10 cellular contexts compared by ENCODE assay signal in genomic region chr12:91180577-91180976, GRCh38. TPM values are rescaled to one million over a fixed set of nuclear protein-coding genes. Genes with fewer than 3 reads are reported as not detected.
DNase-seq lines count a peak whose midpoint lies in the region; ATAC-seq and TF ChIP-seq lines count a peak whose summit lies in the region.
"Had no signal": no experiment of that assay in that cellular context is flagged by ENCODE, and none has a peak within 500 bp of the region (broad histone marks: within the 10 kb centered on the region; RNA-seq: fewer than 3 reads in every experiment).

No MANE protein-coding gene starts in this region.

- H3K36me3 ChIP-seq in BJ (ENCODE audit: control insufficient read depth, insufficient read depth, low read length) (no peaks in the 10 kb centered on the region), gastroesophageal sphincter (no peaks in the 10 kb centered on the region), sigmoid colon (no peaks in the 10 kb centered on the region)
- H3K36me3 ChIP-seq: SJCRH30 had no signal

- DNase-seq in BJ (ENCODE audit: low read depth) (peak; percentile 89), SK-MEL-5 (ENCODE audit: low read depth, low spot score) (peak; percentile 66), sigmoid colon (no peak), COR-L47 (lab: John Stamatoyannopoulos, UW) (no peak), NCI-H524 (lab: John Stamatoyannopoulos, UW) (no peak)
- DNase-seq: NCI-H1417 had no signal

- TF ChIP-seq CTCF in BJ (IDR thresholded peaks at IDR 0.05; ENCODE audit: insufficient read depth, low read depth, low read length) (no peak), gastroesophageal sphincter (IDR thresholded peaks at IDR 0.05) (no peak), sigmoid colon (IDR thresholded peaks at IDR 0.05) (no peak)

- ATAC-seq in gastroesophageal sphincter (peak; percentile 50), GM19035 (IDR thresholded peaks at IDR 0.05; ENCODE audit: unreplicated experiment) (no peak), GM19397 (IDR thresholded peaks at IDR 0.05; ENCODE audit: unreplicated experiment) (no peak)

- WGBS in gastroesophageal sphincter (ENCODE audit: low coverage in 1 of 2), 2 donors: 0% methylated on average over 1 of the region's 1 CpG
- WGBS in sigmoid colon, 2 donors: 6 to 32% methylated on average over 1 of the region's 1 CpG

- intact Hi-C loops in sigmoid colon (cut with DNase I): no loop called here

- H3K4me1 ChIP-seq in gastroesophageal sphincter (peaks cover 0 to 36% (median 1%) of the 10 kb centered on the region in 3 donors), sigmoid colon (peaks cover 0 to 37% (median 11%) of the 10 kb centered on the region in 4 donors)

- H3K27me3 ChIP-seq in BJ (ENCODE audit: control insufficient read depth, insufficient read depth, low read length): no peaks in the 10 kb centered on the region
- no peaks in the 10 kb centered on the region for H3K27me3 ChIP-seq in gastroesophageal sphincter
- H3K27me3 ChIP-seq in sigmoid colon: no peaks in the 10 kb centered on the region
- H3K27me3 ChIP-seq: SJCRH30 had no signal

- CTCF ChIA-PET in BJ (lab: Yijun Ruan, JAX): interaction anchor here (1.0 to 7.3 kb wide), 8 partner anchors 11 to 201 kb away, joined by 3 to 43 read pairs (median 10); no protein-coding TSS in a partner anchor

- TF ChIP-seq EP300 in gastroesophageal sphincter (IDR thresholded peaks at IDR 0.05) (no peak), sigmoid colon (IDR thresholded peaks at IDR 0.05) (no peak)

- POLR2A ChIA-PET in BJ (lab: Charles Lee): interaction anchor here (0.6 to 1.1 kb wide), 4 partner anchors 69 to 966 kb away, joined by 3 to 5 read pairs (median 3); partner anchors contain the start of gene LUM

- H3K27ac ChIP-seq in gastroesophageal sphincter: peak overlapping the region; percentile 48 to 75 (median 62)
- H3K27ac ChIP-seq in sigmoid colon: peak overlapping the region; percentile 60 to 75 (median 70)
- H3K27ac ChIP-seq: SJCRH30 had no signal

- H3K9me3 ChIP-seq in gastroesophageal sphincter (no peaks in the 10 kb centered on the region), sigmoid colon (no peaks in the 10 kb centered on the region)
- H3K9me3 ChIP-seq: SJCRH30 had no signal

- TF ChIP-seq POLR2A in gastroesophageal sphincter (IDR thresholded peaks at IDR 0.05) (no peak), sigmoid colon (IDR thresholded peaks at IDR 0.05) (no peak)

- in situ Hi-C loops in SK-MEL-5 (cut with HindIII; ENCODE audit: low pct_unique_long_range_greater_than_20kb, low sequenced_read_pairs): no loop called here

- peak overlapping the region; percentile 44 for H3K4me3 ChIP-seq in BJ (ENCODE audit: low read depth, low read length)
- H3K4me3 ChIP-seq in gastroesophageal sphincter: peak overlapping the region; percentile 24 to 48
- peak overlapping the region; percentile 18 to 40 (median 37) for H3K4me3 ChIP-seq in sigmoid colon
- H3K4me3 ChIP-seq: SJCRH30 had no signal

RNA-seq across cellular contexts. Expression of gene DCN, which starts 2.0 kb away (rescaled TPM):
- 823 and 944 TPM in 2 replicates for polyA plus RNA-seq in BJ (2011; rRNA removed)
- polyA minus RNA-seq in BJ (2011; rRNA and poly(A)+ RNA removed): 161 and 191 TPM in 2 replicates
- total RNA-seq in SK-MEL-5 (2014; rRNA removed; shearing (Covaris generic)): 30.7 and 40.0 TPM in 2 replicates
- polyA plus RNA-seq in SK-MEL-5 (2015; cell fraction: cytosol; rRNA removed): 44.2 and 50.2 TPM in 2 replicates
- 9.6 and 24.4 TPM in 2 replicates for polyA plus RNA-seq in SK-MEL-5 (2015; cell fraction: nucleus; rRNA removed)
- total RNA-seq in gastroesophageal sphincter: 1,000 to 10,000 TPM in 3 of 4 donors, 100 to 1,000 TPM in 1; 552 to 2,825 (median 1,634) TPM
- 1,000 to 10,000 TPM in 3 of 4 donors, 100 to 1,000 TPM in 1; 675 to 1,612 (median 1,535) TPM for total RNA-seq in sigmoid colon
- polyA plus RNA-seq in sigmoid colon: 100 to 1,000 TPM in 2 of 3 donors, 10 to 100 TPM in 1; 41.2 to 380 (median 180) TPM

Comparison
In these comparisons a context has a peak if more than half of its experiments do, and no peak if none do; other contexts are left out.
1. DNase-seq: peak in BJ (single experiment) and SK-MEL-5 (single experiment); none in sigmoid colon (single experiment), COR-L47 (single experiment) and NCI-H524 (0 of 2).
2. RNA of gene DCN, which starts 2.0 kb away (total RNA-seq): 552 to 2,825 TPM in gastroesophageal sphincter and 675 to 1,612 TPM in sigmoid colon; 30.7 to 40.0 TPM in SK-MEL-5; every median in the first group is over 10 times any median in the second.
3. Peak in every context shown above with its lines, with median percentiles within 50 percentile points of each other: H3K4me3 ChIP-seq.